In genomic region chr18:57768557-57769326, GRCh38 we compare ENCODE assay signal across 12 cellular contexts. TPM values are rescaled to one million over a fixed set of nuclear protein-coding genes. Genes with fewer than 3 reads are reported as not detected.
A peak's percentile ranks its signal among the peaks of the same experiment; 100 is the strongest.
DNase-seq lines count a peak whose midpoint lies in the region; ATAC-seq and TF ChIP-seq lines count a peak whose summit lies in the region.
"Had no signal": no experiment of that assay in that cellular context is flagged by ENCODE, and none has a peak within 500 bp of the region (broad histone marks: within the 10 kb centered on the region; RNA-seq: fewer than 3 reads in every experiment).

No MANE protein-coding gene starts in this region.

- TF ChIP-seq POLR2A in IMR-90 (IDR thresholded peaks at IDR 0.05; ENCODE audit: low read depth, low read length): no peak
- no peak for TF ChIP-seq POLR2A in suprapubic skin (IDR thresholded peaks at IDR 0.05)

- peak overlapping the region; percentile 46 for H3K14ac ChIP-seq in IMR-90 (replicated peaks; ENCODE audit: low read depth, low read length)

- ATAC-seq in IMR-90 (ENCODE audit: low read depth) (peak; percentile 61), GM21515 (IDR thresholded peaks at IDR 0.05; ENCODE audit: unreplicated experiment) (no peak), HG02852 (IDR thresholded peaks at IDR 0.05; ENCODE audit: unreplicated experiment) (no peak), HG02938 (IDR thresholded peaks at IDR 0.05; ENCODE audit: unreplicated experiment) (no peak)

- dilution Hi-C loops in IMR-90 (cut with HindIII; ENCODE audit: low sequenced_read_pairs, unreplicated experiment): no loop called here

- H4K5ac ChIP-seq in IMR-90 (ENCODE audit: low read depth, low read length): peak overlapping the region; percentile 21; the same call in 1 of the 2 replicates

- no peak overlapping the region for H2BK5ac ChIP-seq in IMR-90 (ENCODE audit: low read depth, low read length, poor library complexity, severe bottlenecking)

- H3K79me2 ChIP-seq in SK-N-SH (ENCODE audit: insufficient read depth): peaks cover 99% of the 10 kb centered on the region

- H3K4me3 ChIP-seq in IMR-90 (ENCODE audit: insufficient read depth, low read depth, low read length) (no peak overlapping the region), SK-N-SH (ENCODE audit: low read depth in 2 of 2, low read length in 1 of 2) (peak overlapping the region in 1 of 2 experiments; percentile 24; a peak in 1 of 4 replicates), left ventricle myocardium inferior (peak overlapping the region; percentile 1), suprapubic skin (no peak overlapping the region)

- H3K9me3 ChIP-seq in IMR-90 (ENCODE audit: control insufficient read depth, insufficient read depth, low read length) (no peaks in the 10 kb centered on the region), SK-N-SH (no peaks in the 10 kb centered on the region), left ventricle myocardium inferior (replicated peaks) (no peaks in the 10 kb centered on the region), suprapubic skin (no peaks in the 10 kb centered on the region)

- TF ChIP-seq EP300 in SK-N-SH (IDR thresholded peaks at IDR 0.05; ENCODE audit: borderline replicate concordance in 1 of 2, low read depth in 1 of 2, low read length in 1 of 2) (peak in 1 of 2 experiments; percentile 80; a peak in 1 of 4 replicates), suprapubic skin (IDR thresholded peaks at IDR 0.05) (no peak)

- H4K20me1 ChIP-seq in IMR-90 (ENCODE audit: insufficient read depth, low read length) (peaks cover 74% of the 10 kb centered on the region), SK-N-SH (ENCODE audit: insufficient read depth) (peaks cover 86% of the 10 kb centered on the region)

- POLR2A ChIA-PET in IMR-90 (lab: Charles Lee; ENCODE audit: unreplicated experiment): no interaction called here
- POLR2A ChIA-PET in SK-N-SH (lab: Yijun Ruan, JAX): no interaction called here

- H2AFZ ChIP-seq in IMR-90 (replicated peaks; ENCODE audit: low read length, poor library complexity) (no peak overlapping the region), SK-N-SH (ENCODE audit: low read depth) (no peak overlapping the region)

- H3K18ac ChIP-seq in IMR-90 (ENCODE audit: low read depth, low read length): peak overlapping the region; percentile 45

- no peak overlapping the region for H2AK9ac ChIP-seq in IMR-90 (replicated peaks; ENCODE audit: low read depth, low read length, poor library complexity)

- H3K4ac ChIP-seq in IMR-90 (ENCODE audit: low read depth, low read length): peak overlapping the region; percentile 69

- no peak overlapping the region for H3K56ac ChIP-seq in IMR-90 (ENCODE audit: extremely low read depth, insufficient read depth, low read length)

- 0 out of 3 replicates have a peak overlapping the region, but pooled peaks have one; percentile 1 for H2BK15ac ChIP-seq in IMR-90 (ENCODE audit: low read depth, low read length)

- DNase-seq in IMR-90 (peak; percentile 61), SK-N-SH (no peak), left ventricle myocardium inferior (no peak), suprapubic skin (ENCODE audit: low spot score in 2 of 2) (no peak), pons (ENCODE audit: low spot score) (no peak)
- DNase-seq: activated CD4-positive, CD25-positive, alpha-beta regulatory T cell; activated naive CD4-positive, alpha-beta T cell treated with Interleukin-2 at 50 U/mL for 16 hours; stimulated activated CD4-positive, alpha-beta T cell treated with anti-CD3 and anti-CD28 coated beads, Interleukin-4, amount 100 ng/mL, for 1 hour had no signal

- no peak overlapping the region for H3K9ac ChIP-seq in IMR-90 (ENCODE audit: low read depth, low read length)
- no peak overlapping the region for H3K9ac ChIP-seq in SK-N-SH

- peaks cover 47% of the 10 kb centered on the region for H3K9me1 ChIP-seq in IMR-90 (ENCODE audit: insufficient read depth, low read length)

- in situ Hi-C loops in IMR-90 (cut with MboI; ENCODE audit: low sequenced_read_pairs): no loop called here

- H3K27ac ChIP-seq in IMR-90 (ENCODE audit: insufficient read depth, low read length) (peak overlapping the region; percentile 7; the same call in 1 of the 2 replicates), SK-N-SH (ENCODE audit: low read depth in 2 of 2, low read length in 1 of 2) (peak overlapping the region; percentile 24 to 74; a peak in 2 of 4 replicates), left ventricle myocardium inferior (replicated peaks) (peak overlapping the region; percentile 68), suprapubic skin (peak overlapping the region; percentile 20)

- peak overlapping the region; percentile 28; the same call in 1 of the 2 replicates for H3K23ac ChIP-seq in IMR-90 (ENCODE audit: low read depth, low read length)

- H2BK120ac ChIP-seq in IMR-90 (ENCODE audit: low read depth, low read length): no peak overlapping the region

- no peaks in the 10 kb centered on the region for H3K27me3 ChIP-seq in IMR-90 (ENCODE audit: control insufficient read depth, insufficient read depth, low read length)
- no peaks in the 10 kb centered on the region for H3K27me3 ChIP-seq in SK-N-SH (ENCODE audit: insufficient read depth)
- no peaks in the 10 kb centered on the region for H3K27me3 ChIP-seq in left ventricle myocardium inferior (ENCODE audit: low read depth)
- no peaks in the 10 kb centered on the region for H3K27me3 ChIP-seq in suprapubic skin

- TF ChIP-seq CTCF in IMR-90 (conservative IDR thresholded peaks at IDR 0.05; ENCODE audit: low read depth, low read length) (no peak), SK-N-SH (IDR thresholded peaks at IDR 0.05) (no peak), left ventricle myocardium inferior (IDR thresholded peaks at IDR 0.05; ENCODE audit: borderline replicate concordance) (no peak), suprapubic skin (IDR thresholded peaks at IDR 0.05) (no peak)

- H3K4me1 ChIP-seq in IMR-90 (ENCODE audit: control insufficient read depth, insufficient read depth, low read length) (peaks cover 14% of the 10 kb centered on the region), SK-N-SH (ENCODE audit: control insufficient read depth in 1 of 2, insufficient read depth in 2 of 2, low read depth in 1 of 2, low read length in 1 of 2) (peaks cover 3 to 72% of the 10 kb centered on the region in 2 experiments; a peak in 3 of 4 replicates), left ventricle myocardium inferior (peaks cover 59% of the 10 kb centered on the region), suprapubic skin (peaks cover 41% of the 10 kb centered on the region)

- H3K36me3 ChIP-seq in IMR-90 (ENCODE audit: control insufficient read depth, insufficient read depth, low read length): 0 out of 2 replicates have a peak, but pooled peaks cover 2% of the 10 kb centered on the region
- H3K36me3 ChIP-seq in SK-N-SH (replicated peaks in 1 of 2; ENCODE audit: control insufficient read depth in 1 of 2, insufficient read depth in 2 of 2, low read length in 1 of 2): peaks cover 0 to 17% of the 10 kb centered on the region in 2 experiments
- H3K36me3 ChIP-seq in left ventricle myocardium inferior: no peaks in the 10 kb centered on the region
- H3K36me3 ChIP-seq in suprapubic skin: no peaks in the 10 kb centered on the region

- TF ChIP-seq RAD21 in IMR-90 (IDR thresholded peaks at IDR 0.05; ENCODE audit: low read length) (no peak), SK-N-SH (IDR thresholded peaks at IDR 0.05; ENCODE audit: low read length) (no peak)

- H3K4me2 ChIP-seq in IMR-90 (ENCODE audit: low read depth, low read length) (peak overlapping the region; percentile 47), SK-N-SH (peak overlapping the region; percentile 44)

- H3F3A ChIP-seq in SK-N-SH (replicated peaks; ENCODE audit: insufficient read depth): peaks cover 37% of the 10 kb centered on the region

- H4K91ac ChIP-seq in IMR-90 (ENCODE audit: insufficient read depth, low read depth, low read length): no peak overlapping the region

- intact Hi-C loops in IMR-90 (cut with micrococcal nuclease): no loop called here
- intact Hi-C loops in left ventricle myocardium inferior (cut with micrococcal nuclease): no loop called here

- CTCF ChIA-PET in IMR-90 (lab: Yijun Ruan, JAX) (interaction anchor here (0.6 to 0.7 kb wide), 2 partner anchors 30 to 33 kb away, joined by 3 to 5 read pairs; no protein-coding TSS in a partner anchor), SK-N-SH (lab: Yijun Ruan, JAX) (no interaction called here)

- H3K9me2 ChIP-seq in SK-N-SH: no peaks in the 10 kb centered on the region

- BruUV-seq in IMR-90 (replicated peaks; lab: Mats Ljungman, UMichigan): no TSS peak

- WGBS in IMR-90 (ENCODE audit: extremely low coverage in 2 of 2, insufficient read length in 1 of 2), 2 experiments: 81% methylated on average over 5 of the region's 8 CpGs; no CpG with 5 or more reads in 1 of the 2 experiments
- WGBS in SK-N-SH (ENCODE audit: low lambda C conversion rate): 66% methylated on average over 4 of the region's 8 CpGs
- WGBS in suprapubic skin: 54% methylated on average over 8 of the region's 8 CpGs

- peak overlapping the region in 1 of 2 experiments; percentile 33; a peak in 1 of 4 replicates for H4K8ac ChIP-seq in IMR-90 (ENCODE audit: low read depth in 2 of 2, low read length in 2 of 2)

- peak overlapping the region; percentile 22; the same call in 1 of the 2 replicates for H2BK20ac ChIP-seq in IMR-90 (ENCODE audit: low read depth, low read length)

- peaks cover 55 to 84% of the 10 kb centered on the region in 2 experiments for H3K79me1 ChIP-seq in IMR-90 (ENCODE audit: low read depth in 1 of 2, low read length in 2 of 2)

- H2AK5ac ChIP-seq in IMR-90 (ENCODE audit: low read depth, low read length): peak overlapping the region; percentile 13; the same call in 1 of the 2 replicates

TF ChIP-seq in IMR-90, 13 proteins besides CTCF, POLR2A, EP300 and RAD21:
- TF ChIP-seq CEBPB (IDR thresholded peaks at IDR 0.05; ENCODE audit: low read depth, low read length): peak; percentile 86
- no peak for TF ChIP-seq NFE2L2 (IDR thresholded peaks at IDR 0.05; ENCODE audit: low read depth, low read length)

TF ChIP-seq in SK-N-SH, 30 proteins besides CTCF, POLR2A, EP300 and RAD21 (continues in another document):
- TF ChIP-seq JUND (IDR thresholded peaks at IDR 0.05) (peak; percentile 38; the same call in 1 of the 2 replicates), USF2 (IDR thresholded peaks at IDR 0.05; ENCODE audit: borderline replicate concordance, low read depth, low read length) (no peak)

RNA-seq across cellular contexts. Expression of gene ATP8B1, which starts 34.4 kb away (rescaled TPM):
- total RNA-seq in IMR-90 (2012; rRNA removed) (136 and 170 TPM in 2 replicates), left ventricle myocardium inferior (8.6 TPM), suprapubic skin (10 to 100 TPM; 21.5 to 59.1 (median 26.0) TPM)
- polyA plus RNA-seq in IMR-90 (2012; rRNA removed) (57.7 and 64.3 TPM in 2 replicates), SK-N-SH (2012; rRNA removed) (43.8 and 60.4 TPM in 2 replicates)
- polyA plus RNA-seq in IMR-90 (2012; cell fraction: cytosol; rRNA removed): 23.4 and 27.5 TPM in 2 replicates
- 31.8 and 116 TPM in 2 replicates for polyA plus RNA-seq in IMR-90 (2012; cell fraction: nucleus; rRNA removed; ENCODE audit: low replicate concordance)
- polyA plus RNA-seq in SK-N-SH (2012; cell fraction: cytosol; rRNA removed): 52.8 and 56.2 TPM in 2 replicates
- polyA plus RNA-seq in SK-N-SH (2012; cell fraction: nucleus; rRNA removed): 38.6 and 73.5 TPM in 2 replicates
- total RNA-seq: mononuclear cell had no signal

Comparison
In these comparisons a context has a peak if more than half of its experiments do, and no peak if none do; other contexts are left out.
1. H3K27ac ChIP-seq: peak in every context shown above with its lines; median percentile 68 in left ventricle myocardium inferior; 49 in SK-N-SH; 20 in suprapubic skin; 7 in IMR-90.